In the genomic region with DNA sequence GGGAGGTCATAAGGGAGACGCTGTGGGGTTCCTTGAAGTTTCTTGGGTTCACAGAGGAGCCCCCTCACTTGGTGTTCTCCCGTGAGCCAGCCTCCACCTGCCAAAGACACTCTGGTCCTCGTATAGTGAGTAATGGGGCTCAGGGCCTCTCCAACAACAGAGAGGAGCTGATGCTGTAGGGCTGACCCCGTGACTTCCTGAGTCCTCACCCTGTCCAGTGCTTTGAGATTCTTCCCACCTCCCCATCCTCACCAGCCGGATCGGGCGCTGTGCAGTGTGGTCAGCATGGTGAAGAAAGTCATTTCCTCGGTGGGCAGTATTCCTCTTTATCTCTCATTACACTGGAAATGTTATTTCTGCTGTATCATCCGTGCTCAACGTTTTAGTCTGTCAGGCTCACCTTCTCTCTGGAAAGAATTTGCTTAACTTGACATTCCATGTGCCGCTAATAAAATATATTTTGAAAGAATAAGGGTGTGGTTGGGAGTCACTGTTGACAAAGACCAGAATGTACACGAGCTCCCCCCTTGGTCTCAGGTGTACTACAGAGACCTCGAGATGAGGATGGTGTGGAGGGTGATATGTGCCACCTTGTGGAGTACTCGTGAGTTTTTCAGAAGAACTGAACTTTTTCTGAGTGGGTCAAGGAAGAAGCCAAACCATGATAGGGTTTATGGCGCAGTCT, we compare ENCODE assay signal across 11 cellular contexts. TPM values are rescaled to one million over a fixed set of nuclear protein-coding genes. Genes with fewer than 3 reads are reported as not detected.
DNase-seq lines count a peak whose midpoint lies in the region; ATAC-seq and TF ChIP-seq lines count a peak whose summit lies in the region.
"Had no signal": no experiment of that assay in that cellular context is flagged by ENCODE, and none has a peak within 500 bp of the region (broad histone marks: within the 10 kb centered on the region; RNA-seq: fewer than 3 reads in every experiment).

No MANE protein-coding gene starts in this region.

- no peak for TF ChIP-seq EP300 in stomach (IDR thresholded peaks at IDR 0.05)

- peak; percentile 65 for DNase-seq in NCI-H2171 treated with DMSO at 0.1 percent for 48 hours (lab: John Stamatoyannopoulos, UW)
- no peak for DNase-seq in NCI-H2171 (lab: John Stamatoyannopoulos, UW)
- DNase-seq in adipocyte (ENCODE audit: low read depth): no peak
- DNase-seq in osteoblast (ENCODE audit: insufficient read length, low spot score, missing footprints): no peak
- no peak for DNase-seq in stomach
- DNase-seq: immature natural killer cell; NCI-H446; stimulated activated CD4-positive, alpha-beta T cell treated with anti-CD3 and anti-CD28 coated beads, Interleukin-2, amount 100 ng/mL, for 24 hours had no signal

- H3K79me2 ChIP-seq in osteoblast (ENCODE audit: insufficient read depth, low read length): no peaks in the 10 kb centered on the region

- TF ChIP-seq CTCF in LNCAP (IDR thresholded peaks at IDR 0.05): peak; percentile 42; the same call in 1 of the 2 replicates
- TF ChIP-seq CTCF in osteoblast (IDR thresholded peaks at IDR 0.05; ENCODE audit: extremely low read depth, low read depth, low read length): peak; percentile 15
- peak in 2 of 7 experiments; percentile 7 to 14 for TF ChIP-seq CTCF in stomach (IDR thresholded peaks at IDR 0.05)

- no peaks in the 10 kb centered on the region for H4K20me1 ChIP-seq in osteoblast (ENCODE audit: insufficient read depth, low read length)

- H3K9ac ChIP-seq in adipocyte (ENCODE audit: low read length): peak overlapping the region; percentile 10

- H3K4me3 ChIP-seq in adipocyte (ENCODE audit: low read length): no peak overlapping the region
- no peak overlapping the region for H3K4me3 ChIP-seq in osteoblast (ENCODE audit: insufficient read depth, low read length)
- H3K4me3 ChIP-seq in stomach: no peak overlapping the region

- no peak for ATAC-seq in HG03565 (IDR thresholded peaks at IDR 0.05; ENCODE audit: unreplicated experiment)
- ATAC-seq in HG03280 (IDR thresholded peaks at IDR 0.05; ENCODE audit: unreplicated experiment): no peak

- no peaks in the 10 kb centered on the region for H3K27me3 ChIP-seq in adipocyte (replicated peaks; ENCODE audit: control insufficient read depth, insufficient read depth, low read length)
- peaks cover 16% of the 10 kb centered on the region for H3K27me3 ChIP-seq in osteoblast (ENCODE audit: insufficient read depth, low read length)
- H3K27me3 ChIP-seq in stomach: no peaks in the 10 kb centered on the region

- no peak overlapping the region for H3K27ac ChIP-seq in osteoblast (ENCODE audit: low read depth, low read length)
- H3K27ac ChIP-seq in stomach: no peak overlapping the region

- H3K4me1 ChIP-seq in adipocyte (ENCODE audit: control insufficient read depth, insufficient read depth, low read length) (peaks cover 36% of the 10 kb centered on the region), osteoblast (ENCODE audit: insufficient read depth, low read length) (peaks cover 10% of the 10 kb centered on the region), stomach (peaks cover 8 to 35% (median 24%) of the 10 kb centered on the region in 4 donors)

- H2AFZ ChIP-seq in osteoblast (ENCODE audit: low read length): no peak overlapping the region

- H3K36me3 ChIP-seq in adipocyte (ENCODE audit: control insufficient read depth, insufficient read depth, low read length, severe bottlenecking) (no peaks in the 10 kb centered on the region), osteoblast (ENCODE audit: insufficient read depth, low read length) (no peaks in the 10 kb centered on the region), stomach (peaks cover 0 to 12% (median 0%) of the 10 kb centered on the region in 4 donors)

- 47 to 51% (median 49%) methylated on average over 15 of the region's 15 CpGs for WGBS in stomach, 5 donors

- no peak for TF ChIP-seq POLR2A in stomach (IDR thresholded peaks at IDR 0.05)

- intact Hi-C loops in stomach (cut with DNase I; ENCODE audit: low total_unique reads): loop anchor here (10.0 kb wide), 1 partner anchor 302 kb away; no protein-coding TSS in a partner anchor

- H3K4me2 ChIP-seq in osteoblast (ENCODE audit: insufficient read depth, low read length): no peak overlapping the region

- H3K9me3 ChIP-seq in adipocyte (ENCODE audit: control insufficient read depth, low read length) (no peaks in the 10 kb centered on the region), osteoblast (ENCODE audit: low read depth, low read length) (no peaks in the 10 kb centered on the region), stomach (no peaks in the 10 kb centered on the region)

RNA-seq across cellular contexts. Expression of a gene that starts 25.7 kb away (rescaled TPM):
- total RNA-seq in osteoblast (not detected in 2 replicates), stomach (10 to 100 TPM in 1 of 5 donors, 1 to 10 TPM in 1, not detected in 3; 2.6 to 11.2 TPM)
- 10 to 100 TPM in 1 of 3 donors, not detected in 2; 53.9 TPM for polyA plus RNA-seq in stomach
- polyA plus RNA-seq: immature natural killer cell had no signal

RNA-seq across cellular contexts. Expression of a gene that starts 55.8 kb away (rescaled TPM):
- total RNA-seq in osteoblast: 0.36 and 0.59 TPM in 2 replicates
- total RNA-seq in stomach: 10 to 100 TPM in 4 of 5 donors, 1 to 10 TPM in 1; 2.9 to 82.0 (median 57.6) TPM
- 10 to 100 TPM; 11.0 to 32.7 (median 16.3) TPM for polyA plus RNA-seq in stomach
